13 cellular contexts compared by ENCODE assay signal in genomic region chr12:42759622-42760273, GRCh38.
A peak's percentile ranks its signal among the peaks of the same experiment; 100 is the strongest.
DNase-seq lines count a peak whose midpoint lies in the region; ATAC-seq, FAIRE-seq and TF ChIP-seq lines count a peak whose summit lies in the region.
"Had no signal": no experiment of that assay in that cellular context is flagged by ENCODE, and none has a peak within 500 bp of the region (broad histone marks: within the 10 kb centered on the region; RNA-seq: fewer than 3 reads in every experiment).

No MANE protein-coding gene starts in this region.

- H3K9me3 ChIP-seq in RWPE2 (ENCODE audit: severe bottlenecking) (no peaks in the 10 kb centered on the region), pancreas (no peaks in the 10 kb centered on the region)

- ATAC-seq in RWPE2 (ENCODE audit: low read depth) (peak; percentile 37; the same call in 2 of the 3 replicates), pancreas (peak; percentile 70 to 83 (median 78)), HG02798 (IDR thresholded peaks at IDR 0.05; ENCODE audit: poor library complexity, unreplicated experiment) (no peak), HG03135 (IDR thresholded peaks at IDR 0.05; ENCODE audit: unreplicated experiment) (no peak), HG03571 (IDR thresholded peaks at IDR 0.05; ENCODE audit: unreplicated experiment) (no peak)

- no peak overlapping the region for H3K27ac ChIP-seq in RWPE2 (ENCODE audit: poor library complexity, severe bottlenecking)
- H3K27ac ChIP-seq in pancreas, result peak overlapping the region in 2 of 4 donors; percentile 23 to 40

- no peak for FAIRE-seq in pancreas (lab: Jason Lieb, UNC)

- intact Hi-C loops in pancreas (cut with DNase I), result no loop called here

- DNase-seq in AG09309 (ENCODE audit: low read depth), result peak; percentile 18
- no peak for DNase-seq in RWPE2 (ENCODE audit: low spot score)
- DNase-seq in fibroblast of villous mesenchyme (ENCODE audit: low read depth), result peak; percentile 55
- DNase-seq in pancreas, result peak in 4 of 6 donors; percentile 38 to 73 (median 63)
- DNase-seq in islet precursor cell, result no peak
- DNase-seq: activated B cell treated with CpG ODN at 0.5 μM for 24 hours; AML-193; effector memory CD4-positive, alpha-beta T cell; NCI-H1436; SHP77 had no signal

- 65 to 69% methylated on average over 6 of the region's 6 CpGs for WGBS in pancreas, 2 donors

- no peak overlapping the region for H3K4me3 ChIP-seq in AG09309 (ENCODE audit: control insufficient read depth, low read depth, low read length)
- H3K4me3 ChIP-seq in RWPE2 (ENCODE audit: severe bottlenecking), result no peak overlapping the region
- H3K4me3 ChIP-seq in fibroblast of villous mesenchyme (ENCODE audit: low read depth, low read length), result no peak overlapping the region
- no peak overlapping the region for H3K4me3 ChIP-seq in pancreas

- H3K4me1 ChIP-seq in RWPE2 (ENCODE audit: insufficient read depth, poor library complexity, severe bottlenecking) (peaks cover 25% of the 10 kb centered on the region), pancreas (peaks cover 0 to 9% (median 6%) of the 10 kb centered on the region in 3 donors)

- H3K36me3 ChIP-seq in RWPE2 (ENCODE audit: low read depth) (no peaks in the 10 kb centered on the region), pancreas (no peaks in the 10 kb centered on the region)

- TF ChIP-seq CTCF in AG09309 (IDR thresholded peaks at IDR 0.05; ENCODE audit: control insufficient read depth, insufficient read depth, low read depth, low read length, missing control alignments) (no peak), RWPE2 (IDR thresholded peaks at IDR 0.05; ENCODE audit: poor library complexity, severe bottlenecking) (no peak), fibroblast of villous mesenchyme (IDR thresholded peaks at IDR 0.05; ENCODE audit: insufficient read depth, low read depth, low read length) (no peak), pancreas (IDR thresholded peaks at IDR 0.05) (no peak)

- H3K27me3 ChIP-seq in RWPE2 (ENCODE audit: insufficient read depth, poor library complexity, severe bottlenecking), result no peaks in the 10 kb centered on the region
- no peaks in the 10 kb centered on the region for H3K27me3 ChIP-seq in pancreas

Comparison
In these comparisons a context has a peak if more than half of its experiments do, and no peak if none do; other contexts are left out.
1. DNase-seq: peak in AG09309 (single experiment), fibroblast of villous mesenchyme (single experiment) and pancreas (4 of 6); none in RWPE2 (single experiment) and islet precursor cell (single experiment).
2. ATAC-seq: peak in RWPE2 (single experiment) and pancreas (4 of 4); none in HG02798 (single experiment), HG03135 (single experiment) and HG03571 (single experiment).